Comparison of ENCODE assay signal across 1 cellular context in the genomic region with DNA sequence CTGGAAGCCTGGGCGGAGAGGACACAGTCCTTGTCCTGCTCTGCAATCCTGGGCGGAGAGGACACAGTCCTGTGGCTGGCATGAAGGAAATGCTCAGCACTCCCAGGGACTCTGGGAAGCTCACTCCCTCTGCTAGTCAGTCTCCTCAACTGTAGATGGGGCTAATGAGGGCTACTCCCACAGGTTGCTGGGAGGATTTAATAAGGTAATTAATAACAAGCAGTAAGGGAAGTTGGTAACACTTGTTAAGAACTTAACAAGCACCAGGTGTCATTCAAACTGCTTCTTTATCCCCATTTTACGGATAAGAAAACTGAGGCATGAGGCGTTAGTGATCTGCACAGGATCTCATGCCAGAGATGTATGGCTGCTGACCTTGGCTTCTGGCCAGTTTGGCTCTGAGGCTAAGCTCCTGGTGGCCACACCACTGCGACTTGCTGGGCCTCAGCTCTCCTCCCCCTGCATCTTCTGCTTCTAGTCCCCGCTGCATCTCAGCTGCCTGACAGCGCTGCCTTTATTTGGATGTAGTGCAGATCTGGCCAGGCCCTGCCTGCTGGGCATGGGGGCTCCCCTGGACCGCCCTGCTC.
TF ChIP-seq lines count a peak whose summit lies in the region.

No MANE protein-coding gene starts in this region.

TF ChIP-seq in HepG2, 621 proteins besides CTCF, POLR2A, EP300 and RAD21:
- TF ChIP-seq PAWR (CRISPR knock-in tag; IDR thresholded peaks at IDR 0.05; ENCODE audit: borderline replicate concordance) (no peak), ZNF629 (CRISPR knock-in tag; conservative IDR thresholded peaks at IDR 0.05) (peak; percentile 87)
